Comparison of ENCODE assay signal across 17 cellular contexts in the genomic region with DNA sequence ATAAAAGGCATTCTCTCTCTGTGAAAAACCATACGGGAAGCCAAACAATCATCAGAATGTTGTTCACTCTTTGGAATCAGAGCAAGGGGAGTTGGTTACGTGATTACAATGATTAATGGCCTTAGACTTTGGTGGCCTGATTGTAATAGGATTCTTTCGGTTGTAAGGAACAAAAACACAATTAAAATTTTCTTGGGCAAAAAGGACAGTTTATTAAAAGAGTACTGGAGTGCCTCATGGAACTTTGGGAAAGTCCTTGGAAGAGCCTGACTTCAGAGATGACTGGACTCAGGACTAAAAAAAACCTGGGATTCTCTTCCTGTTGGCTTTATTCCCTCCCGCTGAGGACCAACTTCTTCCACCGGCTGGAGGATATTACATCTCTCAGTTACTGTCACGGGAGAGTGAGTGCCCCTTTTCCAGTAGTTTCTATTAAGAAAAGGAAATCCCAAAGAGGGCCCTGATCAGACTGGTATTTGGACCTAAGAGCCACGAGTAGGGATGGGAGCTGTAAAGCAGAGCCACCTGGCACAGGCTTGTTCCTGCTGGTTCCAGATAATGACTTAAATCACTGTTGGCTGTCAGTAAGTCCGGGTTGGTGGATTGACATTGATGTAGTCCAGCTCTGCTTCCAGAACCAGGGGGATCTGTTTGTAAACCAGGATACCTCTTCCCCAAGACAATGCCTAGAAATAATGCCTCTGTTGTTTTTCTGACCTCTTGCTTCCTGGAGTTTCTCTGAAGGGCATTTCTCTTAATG. TPM values are rescaled to one million over a fixed set of nuclear protein-coding genes. Genes with fewer than 3 reads are reported as not detected.
A peak's percentile ranks its signal among the peaks of the same experiment; 100 is the strongest.
DNase-seq lines count a peak whose midpoint lies in the region; ATAC-seq and TF ChIP-seq lines count a peak whose summit lies in the region.
"Had no signal": no experiment of that assay in that cellular context is flagged by ENCODE, and none has a peak within 500 bp of the region (broad histone marks: within the 10 kb centered on the region; RNA-seq: fewer than 3 reads in every experiment).

No MANE protein-coding gene starts in this region.

- no peak for TF ChIP-seq CTCF in fibroblast of lung (conservative IDR thresholded peaks at IDR 0.05 in 1 of 2, IDR thresholded peaks at IDR 0.05 in 1 of 2; ENCODE audit: low read depth in 1 of 2, low read length in 2 of 2)
- no peak for TF ChIP-seq CTCF in upper lobe of right lung (IDR thresholded peaks at IDR 0.05)

- H3K36me3 ChIP-seq in fibroblast of lung (ENCODE audit: control insufficient read depth, insufficient read depth, low read length) (no peaks in the 10 kb centered on the region), mesenchymal stem cell (ENCODE audit: control insufficient read depth in 1 of 2, insufficient read depth in 2 of 2, low read depth in 1 of 2, low read length in 2 of 2) (no peaks in the 10 kb centered on the region), upper lobe of right lung (no peaks in the 10 kb centered on the region)

- H3K4me1 Mint-ChIP-seq in activated CD4-positive, alpha-beta memory T cell treated with anti-CD3 and anti-CD28 coated beads, Interleukin-2, amount 10 ng/mL, durations not matched to agents 7 days and 5 days: no peaks in the 10 kb centered on the region

- H3K27ac Mint-ChIP-seq in activated CD4-positive, alpha-beta memory T cell treated with anti-CD3 and anti-CD28 coated beads, Interleukin-2, amount 10 ng/mL, durations not matched to agents 7 days and 5 days: no peak overlapping the region
- H3K27ac Mint-ChIP-seq: activated T-cell treated with anti-CD3 and anti-CD28 coated beads, Interleukin-2, amount 50 U/mL, for 24 hours; naive thymus-derived CD8-positive, alpha-beta T cell had no signal

- H3K18ac ChIP-seq in mesenchymal stem cell (ENCODE audit: low read depth in 1 of 2, low read length in 2 of 2): no peak overlapping the region

- no peak overlapping the region for H2BK5ac ChIP-seq in mesenchymal stem cell (ENCODE audit: low read depth, low read length, poor library complexity, severe bottlenecking)

- H2AFZ ChIP-seq in fibroblast of lung (ENCODE audit: low read length) (peak overlapping the region; percentile 8), mesenchymal stem cell (ENCODE audit: low read depth, low read length) (no peak overlapping the region)

- no peak overlapping the region for H3K23ac ChIP-seq in mesenchymal stem cell (ENCODE audit: low read length in 2 of 2)

- POLR2A ChIA-PET in HEK293T (lab: Yijun Ruan, JAX): no interaction called here
- POLR2A ChIA-PET in activated CD4-positive, alpha-beta memory T cell treated with anti-CD3 and anti-CD28 coated beads, Interleukin-2, amount 10 ng/mL, durations not matched to agents 7 days and 5 days (lab: Charles Lee): no interaction called here

- H3K14ac ChIP-seq in mesenchymal stem cell (ENCODE audit: low read length in 2 of 2): no peak overlapping the region

- H2AK5ac ChIP-seq in mesenchymal stem cell (ENCODE audit: low read length, severe bottlenecking): peak overlapping the region; percentile 84

- no peak overlapping the region for H2BK120ac ChIP-seq in mesenchymal stem cell (ENCODE audit: low read depth, low read length)

- H3K4me1 ChIP-seq in fibroblast of lung (ENCODE audit: control insufficient read depth, extremely low read depth, insufficient read depth, low read length) (no peaks in the 10 kb centered on the region), mesenchymal stem cell (ENCODE audit: control insufficient read depth, insufficient read depth, low read depth, low read length) (peaks cover 2% of the 10 kb centered on the region), upper lobe of right lung (no peaks in the 10 kb centered on the region)

- H2BK12ac ChIP-seq in mesenchymal stem cell (ENCODE audit: low read length in 2 of 2): no peak overlapping the region

- H3K4me3 ChIP-seq in fibroblast of lung (replicated peaks in 1 of 4; ENCODE audit: control extremely low read depth in 1 of 4, insufficient read depth in 1 of 4, low read depth in 3 of 4, low read length in 4 of 4) (no peak overlapping the region), mesenchymal stem cell (ENCODE audit: insufficient read depth in 1 of 2, low read depth in 1 of 2, low read length in 2 of 2) (no peak overlapping the region), upper lobe of right lung (no peak overlapping the region)

- peak; percentile 40 for DNase-seq in AG08395 (ENCODE audit: low spot score)
- DNase-seq in HEK293T (ENCODE audit: extremely low spot score): peak; percentile 6
- DNase-seq in fibroblast of lung (ENCODE audit: low read depth in 2 of 2): peak in 1 of 2 donors; percentile 70
- DNase-seq in mesenchymal stem cell: no peak
- DNase-seq in upper lobe of right lung: no peak
- no peak for DNase-seq in NCI-H1092 (lab: John Stamatoyannopoulos, UW)
- no peak for DNase-seq in T-helper 1 cell
- DNase-seq in activated CD4-positive, alpha-beta memory T cell treated with anti-CD3 and anti-CD28 coated beads, Interleukin-2, amount 10 ng/mL, durations not matched to agents 7 days and 5 days: no peak
- DNase-seq: activated CD4-positive, alpha-beta T cell treated with anti-CD3 and anti-CD28 coated beads for 48 hours; activated T-cell treated with anti-CD3 and anti-CD28 coated beads, Interleukin-2, amount 50 U/mL, for 24 hours; naive thymus-derived CD8-positive, alpha-beta T cell; NCI-H2171 treated with DMSO at 0.1 percent for 48 hours; SHP77 had no signal

- no peak for ATAC-seq in upper lobe of right lung
- ATAC-seq: HepG2; naive thymus-derived CD8-positive, alpha-beta T cell had no signal

- no peaks in the 10 kb centered on the region for H3K79me1 ChIP-seq in mesenchymal stem cell (replicated peaks; ENCODE audit: low read length, poor library complexity, severe bottlenecking)

- H4K91ac ChIP-seq in mesenchymal stem cell (ENCODE audit: low read length): no peak overlapping the region

- no peaks in the 10 kb centered on the region for H4K20me1 ChIP-seq in fibroblast of lung (ENCODE audit: control insufficient read depth, extremely low read depth, insufficient read depth, low read length)

- CTCF ChIA-PET in HEK293T (lab: Yijun Ruan, JAX): no interaction called here
- CTCF ChIA-PET in activated CD4-positive, alpha-beta memory T cell treated with anti-CD3 and anti-CD28 coated beads, Interleukin-2, amount 10 ng/mL, durations not matched to agents 7 days and 5 days (lab: Charles Lee): no interaction called here

- H2BK15ac ChIP-seq in mesenchymal stem cell (ENCODE audit: low read depth, poor library complexity, severe bottlenecking): no peak overlapping the region

- H3K9me3 ChIP-seq in fibroblast of lung (ENCODE audit: control insufficient read depth, insufficient read depth, low read depth, low read length) (no peaks in the 10 kb centered on the region), mesenchymal stem cell (ENCODE audit: control insufficient read depth, low read length) (no peaks in the 10 kb centered on the region), upper lobe of right lung (no peaks in the 10 kb centered on the region)

- H3K4ac ChIP-seq in mesenchymal stem cell (ENCODE audit: low read depth in 1 of 2, low read length in 2 of 2): no peak overlapping the region

- H3K27ac ChIP-seq in fibroblast of lung (ENCODE audit: insufficient read depth, low read length) (no peak overlapping the region), mesenchymal stem cell (ENCODE audit: low read length, poor library complexity, severe bottlenecking) (no peak overlapping the region), upper lobe of right lung (no peak overlapping the region)

- H3K27me3 Mint-ChIP-seq in activated CD4-positive, alpha-beta memory T cell treated with anti-CD3 and anti-CD28 coated beads, Interleukin-2, amount 10 ng/mL, durations not matched to agents 7 days and 5 days: peaks cover 20% of the 10 kb centered on the region
- H3K27me3 Mint-ChIP-seq: activated T-cell treated with anti-CD3 and anti-CD28 coated beads, Interleukin-2, amount 50 U/mL, for 24 hours had no signal

- 42% methylated on average over 8 of the region's 8 CpGs for WGBS in mesenchymal stem cell

- intact Hi-C loops in upper lobe of right lung (cut with DNase I): no loop called here

- H3K27me3 ChIP-seq in fibroblast of lung (ENCODE audit: control insufficient read depth, insufficient read depth, low read length) (no peaks in the 10 kb centered on the region), mesenchymal stem cell (ENCODE audit: control insufficient read depth in 1 of 2, insufficient read depth in 1 of 2, low read length in 2 of 2) (no peaks in the 10 kb centered on the region), upper lobe of right lung (no peaks in the 10 kb centered on the region)

- no peaks in the 10 kb centered on the region for H3K9me3 Mint-ChIP-seq in activated CD4-positive, alpha-beta memory T cell treated with anti-CD3 and anti-CD28 coated beads, Interleukin-2, amount 10 ng/mL, durations not matched to agents 7 days and 5 days
- H3K9me3 Mint-ChIP-seq: activated T-cell treated with anti-CD3 and anti-CD28 coated beads, Interleukin-2, amount 50 U/mL, for 24 hours had no signal

- no peaks in the 10 kb centered on the region for H3K79me2 ChIP-seq in fibroblast of lung (ENCODE audit: control insufficient read depth, insufficient read depth, low read length)

- H3K9ac ChIP-seq in fibroblast of lung (ENCODE audit: insufficient read depth, low read length) (no peak overlapping the region), mesenchymal stem cell (ENCODE audit: low read length) (peak overlapping the region; percentile 59)

- H3K4me2 ChIP-seq in fibroblast of lung (ENCODE audit: extremely low read depth, insufficient read depth, low read length) (peak overlapping the region; percentile 15), mesenchymal stem cell (ENCODE audit: low read length, poor library complexity, severe bottlenecking) (no peak overlapping the region)

- H3K36me3 Mint-ChIP-seq in activated CD4-positive, alpha-beta memory T cell treated with anti-CD3 and anti-CD28 coated beads, Interleukin-2, amount 10 ng/mL, durations not matched to agents 7 days and 5 days (ENCODE audit: low read depth): no peaks in the 10 kb centered on the region
- H3K36me3 Mint-ChIP-seq: naive thymus-derived CD8-positive, alpha-beta T cell had no signal

- H4K8ac ChIP-seq in mesenchymal stem cell (ENCODE audit: low read length): no peak overlapping the region

- no peak overlapping the region for H3K4me3 Mint-ChIP-seq in activated CD4-positive, alpha-beta memory T cell treated with anti-CD3 and anti-CD28 coated beads, Interleukin-2, amount 10 ng/mL, durations not matched to agents 7 days and 5 days
- H3K4me3 Mint-ChIP-seq: activated T-cell treated with anti-CD3 and anti-CD28 coated beads, Interleukin-2, amount 50 U/mL, for 24 hours; naive thymus-derived CD8-positive, alpha-beta T cell had no signal

RNA-seq across cellular contexts. Expression of a gene that starts 53.9 kb away (rescaled TPM):
- total RNA-seq in fibroblast of lung (not detected in 2 replicates), upper lobe of right lung (not detected)
- polyA plus RNA-seq in fibroblast of lung: not detected in 2 replicates
- not detected in 2 replicates for polyA plus RNA-seq in fibroblast of lung (2012)
- polyA minus RNA-seq in fibroblast of lung (ENCODE audit: low replicate concordance): not detected in 2 replicates
- polyA plus RNA-seq in mesenchymal stem cell (2013, experiment 1 of 2): not detected
- not detected for polyA plus RNA-seq in mesenchymal stem cell (2013, experiment 2 of 2)
- not detected for total RNA-seq in activated CD4-positive, alpha-beta memory T cell treated with anti-CD3 and anti-CD28 coated beads, Interleukin-2, amount 10 ng/mL, durations not matched to agents 7 days and 5 days
- total RNA-seq: chondrocyte, H4, HepG2, liver had no signal
- polyA plus RNA-seq: HepG2, liver had no signal

Comparison
In these comparisons a context has a peak if more than half of its experiments do, and no peak if none do; other contexts are left out.
1. DNase-seq: peak in AG08395 (single experiment) and HEK293T (single experiment); none in mesenchymal stem cell (single experiment), upper lobe of right lung (single experiment), NCI-H1092 (single experiment), T-helper 1 cell (0 of 5) and activated CD4-positive, alpha-beta memory T cell treated with anti-CD3 and anti-CD28 coated beads, Interleukin-2, amount 10 ng/mL, durations not matched to agents 7 days and 5 days (single experiment).